25 cellular contexts compared by ENCODE assay signal in the genomic region with DNA sequence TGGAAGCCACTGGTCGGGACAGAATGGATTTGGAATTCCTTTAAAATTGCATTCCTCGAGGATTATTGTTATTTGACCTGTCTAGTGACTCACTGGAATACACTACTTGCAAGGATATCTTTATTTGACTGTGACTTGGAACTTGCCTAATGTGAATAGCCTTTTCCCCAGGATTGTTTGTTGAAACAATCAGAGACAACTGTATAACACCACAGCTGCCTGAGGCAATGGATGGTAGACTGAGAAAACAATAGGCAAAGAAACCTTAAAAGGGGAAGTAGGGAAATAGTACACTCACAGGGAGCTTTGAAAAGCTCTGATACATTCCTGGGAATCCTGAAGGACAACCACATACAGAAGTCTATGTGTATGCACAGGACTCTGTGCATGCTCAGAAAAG.
"Had no signal": no experiment of that assay in that cellular context is flagged by ENCODE, and none has a peak within 500 bp of the region (broad histone marks: within the 10 kb centered on the region; RNA-seq: fewer than 3 reads in every experiment).

No MANE protein-coding gene starts in this region.

- H3K27ac Mint-ChIP-seq: immature natural killer cell; naive thymus-derived CD8-positive, alpha-beta T cell; nephron progenitor cell; stimulated activated memory B cell treated with anti-CD40 and anti-IgM and Interleukin-4, amounts not matched to agents 10 μg/mL and 1 μg/mL and 100 μg/mL, for 72 hours; type B pancreatic cell had no signal

- H3K4me3 Mint-ChIP-seq: immature natural killer cell; naive thymus-derived CD8-positive, alpha-beta T cell; nephron progenitor cell; stimulated activated memory B cell treated with anti-CD40 and anti-IgM and Interleukin-4, amounts not matched to agents 10 μg/mL and 1 μg/mL and 100 μg/mL, for 72 hours; type B pancreatic cell had no signal

- H3K4me1 Mint-ChIP-seq: immature natural killer cell; naive thymus-derived CD8-positive, alpha-beta T cell; nephron progenitor cell; stimulated activated memory B cell treated with anti-CD40 and anti-IgM and Interleukin-4, amounts not matched to agents 10 μg/mL and 1 μg/mL and 100 μg/mL, for 72 hours had no signal

- H3K27me3 ChIP-seq: dorsolateral prefrontal cortex, esophagus squamous epithelium, sigmoid colon, testis, tibial artery had no signal

- H3K4me3 ChIP-seq: dorsolateral prefrontal cortex, esophagus squamous epithelium, lung, psoas muscle, sigmoid colon, testis, tibial artery had no signal

- DNase-seq: dorsolateral prefrontal cortex; effector CD4-positive, alpha-beta T cell; erythroblast; esophagus squamous epithelium; hypothalamus; immature natural killer cell; islet precursor cell; mesenchymal stem cell; midbrain; naive thymus-derived CD8-positive, alpha-beta T cell; nephron progenitor cell; nucleus accumbens; psoas muscle; right cardiac atrium; sigmoid colon; stimulated activated CD4-positive, alpha-beta T cell treated with anti-CD3 and anti-CD28 coated beads, Interleukin-2, amount 100 ng/mL, for 24 hours; stimulated activated CD4-positive, alpha-beta T cell treated with anti-CD3 and anti-CD28 coated beads, Interleukin-4, amount 100 ng/mL, for 4 hours; stimulated activated naive CD8-positive, alpha-beta T cell treated with anti-CD3 and anti-CD28 coated beads, Interleukin-15, Interleukin-2, amounts not matched to agents 100 U/mL and 50 U/mL, for 24 hours; substantia nigra; testis; tibial artery had no signal

- H3K9me3 ChIP-seq: testis had no signal

- H3K36me3 Mint-ChIP-seq: immature natural killer cell; stimulated activated memory B cell treated with anti-CD40 and anti-IgM and Interleukin-4, amounts not matched to agents 10 μg/mL and 1 μg/mL and 100 μg/mL, for 72 hours; type B pancreatic cell had no signal

- H3K27me3 Mint-ChIP-seq: naive thymus-derived CD8-positive, alpha-beta T cell; stimulated activated memory B cell treated with anti-CD40 and anti-IgM and Interleukin-4, amounts not matched to agents 10 μg/mL and 1 μg/mL and 100 μg/mL, for 72 hours; type B pancreatic cell had no signal

- H3K36me3 ChIP-seq: esophagus squamous epithelium, sigmoid colon, tibial artery had no signal

- H3K27ac ChIP-seq: dorsolateral prefrontal cortex, esophagus squamous epithelium, psoas muscle, sigmoid colon, testis, tibial artery had no signal

- ATAC-seq: left lobe of liver; naive thymus-derived CD8-positive, alpha-beta T cell; psoas muscle; right cardiac atrium; stimulated activated memory B cell treated with anti-CD40 and anti-IgM and Interleukin-4, amounts not matched to agents 10 μg/mL and 1 μg/mL and 100 μg/mL, for 72 hours; stimulated activated naive CD8-positive, alpha-beta T cell treated with anti-CD3 and anti-CD28 coated beads, Interleukin-15, Interleukin-2, amounts not matched to agents 100 U/mL and 50 U/mL, for 24 hours had no signal

- H3K4me1 ChIP-seq: esophagus squamous epithelium, psoas muscle, sigmoid colon, testis, tibial artery had no signal
